ENCODE assay signal across 1 cellular context in the genomic region with DNA sequence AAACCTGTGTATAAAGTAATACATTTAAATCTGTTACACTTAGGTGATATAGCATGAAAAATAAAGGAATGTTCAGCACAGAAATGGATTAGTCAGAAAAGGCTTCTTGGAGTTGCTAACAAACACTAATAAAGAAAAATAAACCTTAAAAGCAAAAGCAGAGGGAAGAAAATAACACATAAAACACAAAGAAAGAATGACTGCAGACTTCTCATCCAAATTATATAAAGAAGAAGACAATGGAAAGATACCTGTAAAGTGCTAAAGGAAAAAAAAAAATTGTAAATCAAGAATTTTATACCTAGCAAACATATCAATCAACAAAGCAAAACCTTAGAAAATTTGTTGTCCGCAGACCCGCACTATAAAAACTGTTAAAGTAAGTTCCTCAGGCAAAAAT.
TF ChIP-seq lines count a peak whose summit lies in the region.

No MANE protein-coding gene starts in this region.

TF ChIP-seq in HepG2, 621 proteins besides CTCF, POLR2A, EP300 and RAD21 (continued from another document):
- TF ChIP-seq, protein P1, sequence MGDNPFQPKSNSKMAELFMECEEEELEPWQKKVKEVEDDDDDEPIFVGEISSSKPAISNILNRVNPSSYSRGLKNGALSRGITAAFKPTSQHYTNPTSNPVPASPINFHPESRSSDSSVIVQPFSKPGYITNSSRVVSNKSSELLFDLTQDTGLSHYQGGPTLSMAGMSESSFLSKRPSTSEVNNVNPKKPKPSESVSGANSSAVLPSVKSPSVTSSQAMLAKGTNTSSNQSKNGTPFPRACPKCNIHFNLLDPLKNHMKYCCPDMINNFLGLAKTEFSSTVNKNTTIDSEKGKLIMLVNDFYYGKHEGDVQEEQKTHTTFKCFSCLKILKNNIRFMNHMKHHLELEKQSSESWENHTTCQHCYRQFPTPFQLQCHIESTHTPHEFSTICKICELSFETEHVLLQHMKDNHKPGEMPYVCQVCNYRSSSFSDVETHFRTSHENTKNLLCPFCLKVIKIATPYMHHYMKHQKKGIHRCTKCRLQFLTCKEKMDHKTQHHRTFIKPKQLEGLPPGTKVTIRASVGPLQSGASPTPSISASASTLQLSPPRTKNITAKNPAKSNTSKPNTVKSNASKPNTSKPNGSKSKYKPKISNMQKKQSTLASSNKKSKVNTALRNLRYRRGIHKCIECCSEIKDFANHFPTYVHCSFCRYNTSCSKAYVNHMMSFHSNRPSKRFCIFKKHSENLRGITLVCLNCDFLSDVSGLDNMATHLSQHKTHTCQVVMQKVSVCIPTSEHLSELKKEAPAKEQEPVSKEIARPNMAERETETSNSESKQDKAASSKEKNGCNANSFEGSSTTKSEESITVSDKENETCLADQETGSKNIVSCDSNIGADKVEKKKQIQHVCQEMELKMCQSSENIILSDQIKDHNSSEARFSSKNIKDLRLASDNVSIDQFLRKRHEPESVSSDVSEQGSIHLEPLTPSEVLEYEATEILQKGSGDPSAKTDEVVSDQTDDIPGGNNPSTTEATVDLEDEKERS (CRISPR knock-in tag; IDR thresholded peaks at IDR 0.05) = peak; percentile 56; the same call in 1 of the 2 replicates
